In genomic region chr3:186570096-186570940, GRCh38 we compare ENCODE assay signal across 8 cellular contexts. TPM values are rescaled to one million over a fixed set of nuclear protein-coding genes. Genes with fewer than 3 reads are reported as not detected.
DNase-seq lines count a peak whose midpoint lies in the region; ATAC-seq and TF ChIP-seq lines count a peak whose summit lies in the region.

DNAJB11 (plus strand) TSS chr3:186570720; CDS start chr3:186570898, 178 bp downstream.

- no peaks in the 10 kb centered on the region for H3K27me3 ChIP-seq in PC-9 (ENCODE audit: insufficient read depth, low read depth)

- H3K4me1 ChIP-seq in PC-9 (replicated peaks; ENCODE audit: insufficient read depth), result peaks cover 31% of the 10 kb centered on the region
- H3K4me1 ChIP-seq in mucosa of descending colon (ENCODE audit: low read depth), result peaks cover 27% of the 10 kb centered on the region

- POLR2A ChIA-PET in PC-9 (lab: Charles Lee; ENCODE audit: unreplicated experiment), result interaction anchor here (0.5 to 1.7 kb wide), 20 partner anchors 13 to 985 kb away, joined by 3 to 34 read pairs (median 4); partner anchors contain the start of genes EIF4A2, ETV5 and KNG1

- CTCF ChIA-PET in PC-9 (lab: Charles Lee), result interaction anchor here (0.6 to 1.1 kb wide), 7 partner anchors 29 to 323 kb away, joined by 3 to 6 read pairs (median 3); no protein-coding TSS in a partner anchor

- H2AFZ ChIP-seq in PC-9, result peak within 1 kb of the TSS; percentile 92

- ATAC-seq in GM21619 (IDR thresholded peaks at IDR 0.05; ENCODE audit: unreplicated experiment) (peak; percentile 85), mucosa of descending colon (peak; percentile 85)

- H3K9me3 ChIP-seq in PC-9 (ENCODE audit: insufficient read depth, low read depth), result no peaks in the 10 kb centered on the region
- H3K9me3 ChIP-seq in mucosa of descending colon, result no peaks in the 10 kb centered on the region

- peaks cover 34% of the 10 kb centered on the region for H3K36me3 ChIP-seq in PC-9 (ENCODE audit: low read depth)
- H3K36me3 ChIP-seq in mucosa of descending colon (ENCODE audit: low read depth), result peaks cover 5% of the 10 kb centered on the region

- H3K27ac ChIP-seq in PC-9 (peak within 1 kb of the TSS; percentile 80), epithelial cell of prostate (peak within 1 kb of the TSS; percentile 54)

- H3K4me3 ChIP-seq in Jurkat, Clone E6-1 (ENCODE audit: low read length), result peak within 1 kb of the TSS; percentile 96
- H3K4me3 ChIP-seq in PC-9 (peak within 1 kb of the TSS; percentile 80), mucosa of descending colon (peak within 1 kb of the TSS; percentile 67)

- H3K79me2 ChIP-seq in PC-9 (ENCODE audit: low read depth), result peaks cover 54% of the 10 kb centered on the region

- TF ChIP-seq CTCF in PC-9 (conservative IDR thresholded peaks at IDR 0.05), result no peak
- no peak for TF ChIP-seq CTCF in mucosa of descending colon (IDR thresholded peaks at IDR 0.05)

- H3F3A ChIP-seq in PC-9 (ENCODE audit: insufficient read depth, low read depth), result peaks cover 28% of the 10 kb centered on the region

- no peaks in the 10 kb centered on the region for H4K20me1 ChIP-seq in PC-9 (ENCODE audit: insufficient read depth)

- H3K9me2 ChIP-seq in PC-9 (ENCODE audit: insufficient read depth), result no peaks in the 10 kb centered on the region

- intact Hi-C loops in PC-9 (cut with micrococcal nuclease; ENCODE audit: unreplicated experiment) (loop anchor here (1.0 to 10.0 kb wide), 5 partner anchors 20 to 466 kb away; partner anchors contain the start of genes EIF4A2 and ETV5), mucosa of descending colon (cut with DNase I, micrococcal nuclease) (no loop called here)

- BruUV-seq in PC-9 (replicated peaks; lab: Mats Ljungman, UMichigan), result no TSS peak

- peak within 1 kb of the TSS; percentile 98 for H3K4me2 ChIP-seq in PC-9

- DNase-seq in DMS153 (lab: John Stamatoyannopoulos, UW), result peak; percentile 100
- DNase-seq in Jurkat, Clone E6-1 (ENCODE audit: low read depth, low spot score), result peak; percentile 100
- peak; percentile 99 to 100 for DNase-seq in PC-9
- DNase-seq in activated T-cell treated with anti-CD3 and anti-CD28 coated beads, Interleukin-2, amount 50 U/mL, for 1 hour, result peak; percentile 93
- peak; percentile 99 for DNase-seq in epithelial cell of prostate (ENCODE audit: low read depth, low spot score)
- peak; percentile 98 to 100 (median 99) for DNase-seq in mucosa of descending colon
- DNase-seq in stimulated activated CD8-positive, alpha-beta memory T cell treated with anti-CD3 and anti-CD28 coated beads, Interleukin-4, amount 100 ng/mL, for 24 hours (ENCODE audit: low read depth), result peak; percentile 97

RNA-seq across cellular contexts. Expression of gene DNAJB11, which starts in this region (rescaled TPM):
- polyA plus RNA-seq in Jurkat, Clone E6-1 (2012; ENCODE audit: insufficient read depth, insufficient read length), result 57.3 TPM
- 53.8 and 71.3 TPM in 2 replicates for total RNA-seq in PC-9 (2021)
- total RNA-seq in mucosa of descending colon, result 10 to 100 TPM; 32.2 to 45.7 (median 34.0) TPM

Comparison
In these comparisons a context has a peak if more than half of its experiments do, and no peak if none do; other contexts are left out.
1. Peak in every context shown above with its lines: DNase-seq, ATAC-seq, H3K4me3 ChIP-seq and H3K27ac ChIP-seq.